Comparison of ENCODE assay signal across 8 cellular contexts in genomic region chr15:52217186-52217585, GRCh38. TPM values are rescaled to one million over a fixed set of nuclear protein-coding genes. Genes with fewer than 3 reads are reported as not detected.
DNase-seq lines count a peak whose midpoint lies in the region; ATAC-seq and TF ChIP-seq lines count a peak whose summit lies in the region.
"Had no signal": no experiment of that assay in that cellular context is flagged by ENCODE, and none has a peak within 500 bp of the region (broad histone marks: within the 10 kb centered on the region; RNA-seq: fewer than 3 reads in every experiment).

No MANE protein-coding gene starts in this region.

- no peaks in the 10 kb centered on the region for H3K9me3 Mint-ChIP-seq in activated naive CD8-positive, alpha-beta T cell treated with anti-CD3 and anti-CD28 coated beads, Interleukin-2, amount 50 U/mL, for 24 hours
- no peaks in the 10 kb centered on the region for H3K9me3 Mint-ChIP-seq in osteocyte (ENCODE audit: unreplicated experiment)
- H3K9me3 Mint-ChIP-seq: effector memory CD8-positive, alpha-beta T cell had no signal

- no peaks in the 10 kb centered on the region for H3K36me3 Mint-ChIP-seq in activated naive CD8-positive, alpha-beta T cell treated with anti-CD3 and anti-CD28 coated beads, Interleukin-2, amount 50 U/mL, for 24 hours (ENCODE audit: low read depth)
- H3K36me3 Mint-ChIP-seq in osteocyte (ENCODE audit: unreplicated experiment) = no peaks in the 10 kb centered on the region

- intact Hi-C loops in Right ventricle myocardium inferior (cut with DNase I) = no loop called here

- peaks cover 17% of the 10 kb centered on the region for H3K4me1 Mint-ChIP-seq in activated naive CD8-positive, alpha-beta T cell treated with anti-CD3 and anti-CD28 coated beads, Interleukin-2, amount 50 U/mL, for 24 hours
- no peaks in the 10 kb centered on the region for H3K4me1 Mint-ChIP-seq in osteocyte (ENCODE audit: unreplicated experiment)

- H3K4me3 Mint-ChIP-seq in activated naive CD8-positive, alpha-beta T cell treated with anti-CD3 and anti-CD28 coated beads, Interleukin-2, amount 50 U/mL, for 24 hours = no peak overlapping the region
- H3K4me3 Mint-ChIP-seq in osteocyte (ENCODE audit: unreplicated experiment) = no peak overlapping the region
- H3K4me3 Mint-ChIP-seq: effector memory CD8-positive, alpha-beta T cell had no signal

- H3K27ac Mint-ChIP-seq in activated naive CD8-positive, alpha-beta T cell treated with anti-CD3 and anti-CD28 coated beads, Interleukin-2, amount 50 U/mL, for 24 hours = no peak overlapping the region
- no peak overlapping the region for H3K27ac Mint-ChIP-seq in osteocyte (ENCODE audit: unreplicated experiment)
- H3K27ac Mint-ChIP-seq: effector memory CD8-positive, alpha-beta T cell had no signal

- no peak for ATAC-seq in activated naive CD8-positive, alpha-beta T cell treated with anti-CD3 and anti-CD28 coated beads, Interleukin-2, amount 50 U/mL, for 24 hours
- ATAC-seq in HG03469 (IDR thresholded peaks at IDR 0.05; ENCODE audit: unreplicated experiment) = no peak
- no peak for ATAC-seq in Right ventricle myocardium inferior
- ATAC-seq: effector memory CD8-positive, alpha-beta T cell had no signal

- DNase-seq in activated naive CD8-positive, alpha-beta T cell treated with anti-CD3 and anti-CD28 coated beads, Interleukin-2, amount 50 U/mL, for 24 hours = peak; percentile 17
- peak; percentile 73 for DNase-seq in osteocyte (ENCODE audit: extremely low spot score, unreplicated experiment)
- DNase-seq in AG08396 (ENCODE audit: low spot score) = no peak
- no peak for DNase-seq in Right ventricle myocardium inferior (ENCODE audit: missing footprints)
- DNase-seq: effector memory CD8-positive, alpha-beta T cell had no signal

- H3K27me3 Mint-ChIP-seq in activated naive CD8-positive, alpha-beta T cell treated with anti-CD3 and anti-CD28 coated beads, Interleukin-2, amount 50 U/mL, for 24 hours = no peaks in the 10 kb centered on the region
- H3K27me3 Mint-ChIP-seq in osteocyte (ENCODE audit: unreplicated experiment) = no peaks in the 10 kb centered on the region
- H3K27me3 Mint-ChIP-seq: effector memory CD8-positive, alpha-beta T cell had no signal

- TF ChIP-seq CTCF in GM12873 (IDR thresholded peaks at IDR 0.05; ENCODE audit: insufficient read depth, low read depth, low read length, missing control alignments) = peak; percentile 59
- TF ChIP-seq CTCF in LNCAP (IDR thresholded peaks at IDR 0.05) = peak; percentile 61
- TF ChIP-seq CTCF in osteocyte (IDR thresholded peaks at IDR 0.05) = peak; percentile 10

RNA-seq across cellular contexts. Expression of gene GNB5, which starts 26.0 kb away (rescaled TPM):
- total RNA-seq in osteocyte (34.0 and 34.5 TPM in 2 replicates), Right ventricle myocardium inferior (10.6 TPM)

Comparison
In these comparisons a context has a peak if more than half of its experiments do, and no peak if none do; other contexts are left out.
1. CTCF ChIP-seq: peak in every context shown above with its lines; median percentile 61 in LNCAP; 59 in GM12873; 10 in osteocyte.
2. DNase-seq: peak in activated naive CD8-positive, alpha-beta T cell treated with anti-CD3 and anti-CD28 coated beads, Interleukin-2, amount 50 U/mL, for 24 hours (single experiment) and osteocyte (single experiment); none in AG08396 (single experiment) and Right ventricle myocardium inferior (single experiment).